8 cellular contexts compared by ENCODE assay signal in the genomic region with DNA sequence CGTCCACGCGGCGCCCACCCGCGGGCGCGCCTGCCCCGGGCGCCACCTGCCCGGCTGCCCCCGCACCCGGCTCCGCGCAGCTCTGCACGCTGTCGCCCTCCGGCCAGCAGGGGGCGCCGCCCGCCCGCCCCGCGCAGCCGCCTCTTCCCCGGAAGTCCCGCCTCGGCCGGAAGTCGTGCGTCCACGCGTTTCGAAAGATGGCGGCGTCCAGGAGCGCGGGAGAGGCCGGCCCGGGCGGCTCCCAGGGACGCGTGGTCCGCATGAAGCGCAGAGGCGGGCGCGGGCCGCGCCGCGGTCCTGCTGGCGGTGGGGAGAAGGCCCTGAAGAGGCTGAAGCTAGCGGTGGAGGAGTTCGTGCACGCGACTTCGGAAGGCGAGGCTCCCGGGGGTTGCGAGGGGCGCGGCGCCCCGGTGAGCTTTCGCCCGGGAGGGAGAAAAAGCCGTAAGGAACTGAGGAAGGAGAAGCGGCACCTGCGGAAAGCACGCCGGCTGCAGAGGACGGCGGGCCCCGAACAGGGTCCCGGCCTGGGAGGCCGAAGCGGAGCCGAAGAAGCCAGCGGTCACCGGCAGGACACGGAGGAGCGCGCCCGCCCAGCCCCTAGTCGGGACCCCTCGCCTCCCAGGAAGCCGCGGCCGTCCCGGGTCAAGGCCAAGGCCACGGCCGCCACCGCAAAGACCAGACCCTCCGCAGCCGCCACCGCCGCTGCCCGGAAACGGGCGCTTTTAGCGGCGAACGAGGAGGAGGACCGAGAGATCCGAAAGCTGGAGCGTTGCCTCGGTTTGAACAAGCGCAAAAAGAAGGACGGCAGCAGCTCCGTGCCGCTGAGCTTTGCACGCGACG. TPM values are rescaled to one million over a fixed set of nuclear protein-coding genes. Genes with fewer than 3 reads are reported as not detected.
DNase-seq lines count a peak whose midpoint lies in the region; ATAC-seq, FAIRE-seq and TF ChIP-seq lines count a peak whose summit lies in the region.

A gene with protein sequence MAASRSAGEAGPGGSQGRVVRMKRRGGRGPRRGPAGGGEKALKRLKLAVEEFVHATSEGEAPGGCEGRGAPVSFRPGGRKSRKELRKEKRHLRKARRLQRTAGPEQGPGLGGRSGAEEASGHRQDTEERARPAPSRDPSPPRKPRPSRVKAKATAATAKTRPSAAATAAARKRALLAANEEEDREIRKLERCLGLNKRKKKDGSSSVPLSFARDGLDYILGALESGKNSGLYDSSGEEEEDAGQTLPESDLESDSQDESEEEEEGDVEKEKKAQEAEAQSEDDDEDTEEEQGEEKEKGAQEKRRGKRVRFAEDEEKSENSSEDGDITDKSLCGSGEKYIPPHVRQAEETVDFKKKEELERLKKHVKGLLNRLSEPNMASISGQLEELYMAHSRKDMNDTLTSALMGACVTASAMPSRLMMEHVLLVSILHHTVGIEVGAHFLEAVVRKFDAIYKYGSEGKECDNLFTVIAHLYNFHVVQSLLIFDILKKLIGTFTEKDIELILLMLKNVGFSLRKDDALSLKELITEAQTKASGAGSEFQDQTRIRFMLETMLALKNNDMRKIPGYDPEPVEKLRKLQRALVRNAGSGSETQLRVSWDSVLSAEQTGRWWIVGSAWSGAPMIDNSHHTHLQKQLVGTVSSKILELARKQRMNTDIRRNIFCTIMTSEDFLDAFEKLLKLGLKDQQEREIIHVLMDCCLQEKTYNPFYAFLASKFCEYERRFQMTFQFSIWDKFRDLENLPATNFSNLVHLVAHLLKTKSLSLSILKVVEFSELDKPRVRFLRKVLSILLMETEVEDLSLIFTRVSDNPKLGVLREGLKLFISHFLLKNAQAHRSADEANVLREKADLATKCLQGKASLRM (plus strand): TSS at position 172 of the 840 bp plus-strand sequence. CDS start 26 bp downstream, at position 198.

- H3K27ac Mint-ChIP-seq in T-cell: peak within 1 kb of the TSS; percentile 74 to 79

- peak within 1 kb of the TSS; percentile 60 for H3K27ac ChIP-seq in left ventricle myocardium inferior (replicated peaks)
- no peak within 1 kb of the TSS for H3K27ac ChIP-seq in urinary bladder (ENCODE audit: low read depth)

- under 1% methylated on average over 115 of the region's 115 CpGs for WGBS in urinary bladder

- H3K9me3 ChIP-seq in adipocyte (ENCODE audit: control insufficient read depth, low read length) (no peaks in the 10 kb centered on the region), left ventricle myocardium inferior (replicated peaks) (no peaks in the 10 kb centered on the region)

- peak; percentile 93 for DNase-seq in GM12892 (ENCODE audit: insufficient read length)
- peak; percentile 88 for DNase-seq in NCI-H1092 (lab: John Stamatoyannopoulos, UW)
- DNase-seq in T-cell: peak; percentile 72 to 95 (median 89)
- peak; percentile 96 for DNase-seq in adipocyte (ENCODE audit: low read depth)
- peak; percentile 92 for DNase-seq in left ventricle myocardium inferior
- no peak for DNase-seq in pulmonary artery endothelial cell (ENCODE audit: low read depth, low spot score)

- FAIRE-seq in GM12892 (lab: Jason Lieb, UNC): peak; percentile 94

- peak within 1 kb of the TSS; percentile 93 for H3K9ac ChIP-seq in adipocyte (ENCODE audit: low read length)

- H3K4me3 ChIP-seq in adipocyte (ENCODE audit: low read length): peak within 1 kb of the TSS; percentile 95
- H3K4me3 ChIP-seq in left ventricle myocardium inferior: peak within 1 kb of the TSS; percentile 89
- peak within 1 kb of the TSS; percentile 99 for H3K4me3 ChIP-seq in urinary bladder (ENCODE audit: low read depth, low read length)

- intact Hi-C loops in left ventricle myocardium inferior (cut with micrococcal nuclease): no loop called here

- H3K9me3 Mint-ChIP-seq in T-cell: no peaks in the 10 kb centered on the region

- CTCF ChIA-PET in T-cell (lab: Charles Lee): interaction anchor here (0.6 to 2.6 kb wide), 5 partner anchors 22 to 187 kb away, joined by 3 to 16 read pairs (median 4); a partner anchor contains a TSS

- peaks cover 22% of the 10 kb centered on the region for H3K36me3 Mint-ChIP-seq in T-cell

- TF ChIP-seq CTCF in left ventricle myocardium inferior (IDR thresholded peaks at IDR 0.05; ENCODE audit: borderline replicate concordance): peak; percentile 87

- POLR2A ChIA-PET in T-cell (lab: Charles Lee): interaction anchor here in 1 of 2 donors (2.1 kb wide), 1 partner anchor 57 kb away, joined by 7 read pairs; a partner anchor contains a TSS

- peaks cover 17% of the 10 kb centered on the region for H3K4me1 ChIP-seq in adipocyte (ENCODE audit: control insufficient read depth, insufficient read depth, low read length)
- peaks cover 34% of the 10 kb centered on the region for H3K4me1 ChIP-seq in left ventricle myocardium inferior
- peaks cover 2% of the 10 kb centered on the region for H3K4me1 ChIP-seq in urinary bladder (ENCODE audit: insufficient read depth)

- H3K27me3 Mint-ChIP-seq in T-cell: peaks cover under 1 to 9% of the 10 kb centered on the region in 2 donors

- peak; percentile 91 for TF ChIP-seq POLR2A in GM12892 (IDR thresholded peaks at IDR 0.05; ENCODE audit: low read depth, low read length)

- peaks cover 26 to 33% (median 27%) of the 10 kb centered on the region in 3 donors for H3K4me1 Mint-ChIP-seq in T-cell

- H3K27me3 ChIP-seq in adipocyte (replicated peaks; ENCODE audit: control insufficient read depth, insufficient read depth, low read length) (peaks cover under 1% of the 10 kb centered on the region), left ventricle myocardium inferior (ENCODE audit: low read depth) (peaks cover 21% of the 10 kb centered on the region)

- H3K36me3 ChIP-seq in adipocyte (ENCODE audit: control insufficient read depth, insufficient read depth, low read length, severe bottlenecking): peaks cover 23% of the 10 kb centered on the region
- peaks cover 25% of the 10 kb centered on the region for H3K36me3 ChIP-seq in left ventricle myocardium inferior
- H3K36me3 ChIP-seq in urinary bladder (ENCODE audit: insufficient read depth): peaks cover 2% of the 10 kb centered on the region

- ATAC-seq in HG02623 (IDR thresholded peaks at IDR 0.05; ENCODE audit: unreplicated experiment): peak; percentile 90
- ATAC-seq in T-cell (replicated peaks in 1 of 4): peak; percentile 96 to 98 (median 96)

- H3K4me3 Mint-ChIP-seq in T-cell: peak within 1 kb of the TSS; percentile 92 to 97 (median 96)

RNA-seq across cellular contexts. Expression of the gene that starts here (rescaled TPM):
- 16.0 TPM for polyA plus RNA-seq in GM12892 (2012; ENCODE audit: missing spikeins)
- total RNA-seq in T-cell (10 to 100 TPM; 31.7 to 47.8 (median 33.7) TPM), left ventricle myocardium inferior (10.5 TPM), pulmonary artery endothelial cell (25.1 and 30.3 TPM in 2 replicates), urinary bladder (24.7 TPM)
- 9.2 TPM for polyA plus RNA-seq in urinary bladder
